In genomic region chr5:143605403-143606005, GRCh38 we compare ENCODE assay signal across 9 cellular contexts.
DNase-seq lines count a peak whose midpoint lies in the region; ATAC-seq and TF ChIP-seq lines count a peak whose summit lies in the region.
"Had no signal": no experiment of that assay in that cellular context is flagged by ENCODE, and none has a peak within 500 bp of the region (broad histone marks: within the 10 kb centered on the region; RNA-seq: fewer than 3 reads in every experiment).

No MANE protein-coding gene starts in this region.

- no peak for DNase-seq in activated CD4-positive, CD25-positive, alpha-beta regulatory T cell (lab: John Stamatoyannopoulos, UW)
- peak; percentile 67 for DNase-seq in T-helper 2 cell treated with Interferon-gamma antibody and Interleukin-4, amounts not matched to agents 5 μg/mL and 100 μg/mL, for 36 hours (ENCODE audit: low spot score)
- DNase-seq in medulla oblongata (ENCODE audit: extremely low spot score): peak; percentile 73
- DNase-seq in NCI-H1694 (lab: John Stamatoyannopoulos, UW): no peak
- no peak for DNase-seq in type B pancreatic cell (ENCODE audit: extremely low spot score, unreplicated experiment)

- no peak for TF ChIP-seq CTCF in type B pancreatic cell (conservative IDR thresholded peaks at IDR 0.05)

- ATAC-seq in activated CD4-positive, CD25-positive, alpha-beta regulatory T cell treated with anti-CD3 and anti-CD28 coated beads, Interleukin-2, amount 50 U/mL, for 24 hours: peak; percentile 53 to 63
- ATAC-seq in HG03103 (IDR thresholded peaks at IDR 0.05; ENCODE audit: low read depth, unreplicated experiment): peak; percentile 53
- no peak for ATAC-seq in HG03045 (IDR thresholded peaks at IDR 0.05; ENCODE audit: unreplicated experiment)
- ATAC-seq: A549 had no signal

- H3K27me3 Mint-ChIP-seq in T-helper 2 cell treated with Interferon-gamma antibody and Interleukin-4, amounts not matched to agents 5 μg/mL and 100 μg/mL, for 36 hours (ENCODE audit: low read depth): no peaks in the 10 kb centered on the region
- H3K27me3 Mint-ChIP-seq in type B pancreatic cell: no peaks in the 10 kb centered on the region

- H3K4me1 Mint-ChIP-seq in T-helper 2 cell treated with Interferon-gamma antibody and Interleukin-4, amounts not matched to agents 5 μg/mL and 100 μg/mL, for 36 hours (ENCODE audit: low read depth): peaks cover 44% of the 10 kb centered on the region
- no peaks in the 10 kb centered on the region for H3K4me1 Mint-ChIP-seq in type B pancreatic cell (ENCODE audit: unreplicated experiment)

- H3K27ac Mint-ChIP-seq in T-helper 2 cell treated with Interferon-gamma antibody and Interleukin-4, amounts not matched to agents 5 μg/mL and 100 μg/mL, for 36 hours: peak overlapping the region; percentile 96
- H3K27ac Mint-ChIP-seq in type B pancreatic cell: no peak overlapping the region

- peak overlapping the region; percentile 85 for H3K4me3 Mint-ChIP-seq in T-helper 2 cell treated with Interferon-gamma antibody and Interleukin-4, amounts not matched to agents 5 μg/mL and 100 μg/mL, for 36 hours
- H3K4me3 Mint-ChIP-seq in type B pancreatic cell: no peak overlapping the region

- peaks cover 36% of the 10 kb centered on the region for H3K9me3 Mint-ChIP-seq in T-helper 2 cell treated with Interferon-gamma antibody and Interleukin-4, amounts not matched to agents 5 μg/mL and 100 μg/mL, for 36 hours
- H3K9me3 Mint-ChIP-seq in type B pancreatic cell: peaks cover 12% of the 10 kb centered on the region

- H3K36me3 Mint-ChIP-seq in T-helper 2 cell treated with Interferon-gamma antibody and Interleukin-4, amounts not matched to agents 5 μg/mL and 100 μg/mL, for 36 hours (ENCODE audit: low read depth): peaks cover 25% of the 10 kb centered on the region
- H3K36me3 Mint-ChIP-seq in type B pancreatic cell: no peaks in the 10 kb centered on the region

Comparison
In these comparisons a context has a peak if more than half of its experiments do, and no peak if none do; other contexts are left out.
1. DNase-seq: peak in T-helper 2 cell treated with Interferon-gamma antibody and Interleukin-4, amounts not matched to agents 5 μg/mL and 100 μg/mL, for 36 hours (single experiment) and medulla oblongata (single experiment); none in activated CD4-positive, CD25-positive, alpha-beta regulatory T cell (0 of 4), NCI-H1694 (single experiment) and type B pancreatic cell (single experiment).